ENCODE assay signal across 34 cellular contexts in the genomic region with DNA sequence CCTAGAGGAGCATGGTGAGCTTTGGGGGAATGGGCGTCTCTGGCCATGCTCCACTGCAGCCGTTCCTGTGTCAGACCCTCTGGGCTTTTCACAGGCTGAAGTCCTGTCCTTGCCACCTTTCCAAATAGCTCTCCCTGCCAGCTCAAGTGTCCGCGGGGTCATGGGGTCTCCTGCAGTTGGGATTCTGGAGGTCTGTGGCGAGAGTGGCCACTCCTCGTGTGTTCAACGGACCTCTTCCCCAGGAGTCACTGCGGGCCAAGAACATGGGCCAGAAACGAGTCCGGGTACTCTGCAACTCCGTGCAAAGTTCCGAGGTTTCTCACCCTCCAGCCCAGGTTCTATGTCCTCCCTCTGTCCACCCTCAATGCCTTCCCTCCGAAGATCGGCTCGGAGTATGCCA. TPM values are rescaled to one million over a fixed set of nuclear protein-coding genes. Genes with fewer than 3 reads are reported as not detected.
"Had no signal": no experiment of that assay in that cellular context is flagged by ENCODE, and none has a peak within 500 bp of the region (broad histone marks: within the 10 kb centered on the region; RNA-seq: fewer than 3 reads in every experiment).

No MANE protein-coding gene starts in this region.

- H3K4me3 ChIP-seq: stomach, suprapubic skin, testis, thoracic aorta, thyroid gland, tibial artery, tibial nerve, transverse colon, upper lobe of left lung, upper lobe of right lung, uterus, vagina had no signal

- H3K36me3 ChIP-seq: stomach, suprapubic skin, thoracic aorta, thyroid gland, tibial artery, tibial nerve, transverse colon, upper lobe of left lung, upper lobe of right lung, uterus, vagina had no signal

- H3K9me3 Mint-ChIP-seq: stimulated activated effector memory CD8-positive, alpha-beta T cell treated with anti-CD3 and anti-CD28 coated beads, Interleukin-12 subunit alpha, Interleukin-12 subunit beta, amount 100 ng/mL, for 72 hours; stimulated activated memory B cell treated with anti-CD40 and anti-IgM and Interleukin-4, amounts not matched to agents 10 μg/mL and 1 μg/mL and 100 μg/mL, for 72 hours; stimulated activated naive CD8-positive, alpha-beta T cell treated with anti-CD3 and anti-CD28 coated beads, Interleukin-15, amount 100 ng/mL, for 72 hours; stimulated activated naive CD8-positive, alpha-beta T cell treated with anti-CD3 and anti-CD28 coated beads, Interleukin-15, Interleukin-2, amounts not matched to agents 100 ng/mL and 50 ng/mL, for 24 hours; type B pancreatic cell had no signal

- DNase-seq: stimulated activated CD4-positive, alpha-beta T cell treated with anti-CD3 and anti-CD28 coated beads, Interleukin-2, amount 100 ng/mL, for 48 hours; stimulated activated CD4-positive, alpha-beta T cell treated with anti-CD3 and anti-CD28 coated beads, Interleukin-4, amount 100 ng/mL, for 1 hour; stimulated activated CD4-positive, alpha-beta T cell treated with anti-CD3 and anti-CD28 coated beads, Interleukin-4, amount 100 ng/mL, for 24 hours; stimulated activated CD4-positive, alpha-beta T cell treated with anti-CD3 and anti-CD28 coated beads, Interleukin-4, amount 100 ng/mL, for 4 hours; stimulated activated CD8-positive, alpha-beta memory T cell treated with anti-CD3 and anti-CD28 coated beads, Interleukin-4, amount 100 ng/mL, for 48 hours; stimulated activated naive B cell treated with anti-CD40 and anti-IgM and Interleukin-4, amounts not matched to agents 10 μg/mL and 1 μg/mL and 100 μg/mL, for 72 hours; stimulated activated naive CD4-positive, alpha-beta T cell; stimulated activated naive CD4-positive, alpha-beta T cell treated with Interleukin-2 at 50 U/mL for 16 hours; stimulated activated naive CD8-positive, alpha-beta T cell treated with anti-CD3 and anti-CD28 coated beads, Interleukin-15, amount 100 ng/mL, for 72 hours; stimulated activated naive CD8-positive, alpha-beta T cell treated with anti-CD3 and anti-CD28 coated beads, Interleukin-15, Interleukin-2, amounts not matched to agents 100 U/mL and 50 U/mL, for 24 hours; stomach; substantia nigra; testis; thyroid gland; tibial artery; transverse colon; trophoblast cell; upper lobe of right lung; uterus had no signal

- H3K4me3 Mint-ChIP-seq: stimulated activated effector memory CD8-positive, alpha-beta T cell treated with anti-CD3 and anti-CD28 coated beads, Interleukin-12 subunit alpha, Interleukin-12 subunit beta, amount 100 ng/mL, for 72 hours; stimulated activated memory B cell treated with anti-CD40 and anti-IgM and Interleukin-4, amounts not matched to agents 10 μg/mL and 1 μg/mL and 100 μg/mL, for 72 hours; stimulated activated naive B cell treated with anti-CD40 and anti-IgM and Interleukin-4, amounts not matched to agents 10 μg/mL and 1 μg/mL and 100 μg/mL, for 72 hours; stimulated activated naive CD8-positive, alpha-beta T cell treated with anti-CD3 and anti-CD28 coated beads, Interleukin-15, amount 100 ng/mL, for 72 hours; stimulated activated naive CD8-positive, alpha-beta T cell treated with anti-CD3 and anti-CD28 coated beads, Interleukin-15, Interleukin-2, amounts not matched to agents 100 ng/mL and 50 ng/mL, for 24 hours; type B pancreatic cell had no signal

- ATAC-seq: stimulated activated effector memory CD8-positive, alpha-beta T cell treated with anti-CD3 and anti-CD28 coated beads, Interleukin-12 subunit alpha, Interleukin-12 subunit beta, amount 100 ng/mL, for 72 hours; stimulated activated naive B cell treated with anti-CD40 and anti-IgM and Interleukin-4, amounts not matched to agents 10 μg/mL and 1 μg/mL and 100 μg/mL, for 72 hours; stimulated activated naive CD8-positive, alpha-beta T cell treated with anti-CD3 and anti-CD28 coated beads, Interleukin-15, amount 100 ng/mL, for 72 hours; stimulated activated naive CD8-positive, alpha-beta T cell treated with anti-CD3 and anti-CD28 coated beads, Interleukin-15, Interleukin-2, amounts not matched to agents 100 U/mL and 50 U/mL, for 24 hours; upper lobe of right lung had no signal

- H3K36me3 Mint-ChIP-seq: stimulated activated effector memory CD8-positive, alpha-beta T cell treated with anti-CD3 and anti-CD28 coated beads, Interleukin-12 subunit alpha, Interleukin-12 subunit beta, amount 100 ng/mL, for 72 hours; stimulated activated memory B cell treated with anti-CD40 and anti-IgM and Interleukin-4, amounts not matched to agents 10 μg/mL and 1 μg/mL and 100 μg/mL, for 72 hours; stimulated activated naive B cell treated with anti-CD40 and anti-IgM and Interleukin-4, amounts not matched to agents 10 μg/mL and 1 μg/mL and 100 μg/mL, for 72 hours; type B pancreatic cell had no signal

- H3K27ac Mint-ChIP-seq: stimulated activated effector memory CD8-positive, alpha-beta T cell treated with anti-CD3 and anti-CD28 coated beads, Interleukin-12 subunit alpha, Interleukin-12 subunit beta, amount 100 ng/mL, for 72 hours; stimulated activated memory B cell treated with anti-CD40 and anti-IgM and Interleukin-4, amounts not matched to agents 10 μg/mL and 1 μg/mL and 100 μg/mL, for 72 hours; stimulated activated naive B cell treated with anti-CD40 and anti-IgM and Interleukin-4, amounts not matched to agents 10 μg/mL and 1 μg/mL and 100 μg/mL, for 72 hours; stimulated activated naive CD8-positive, alpha-beta T cell treated with anti-CD3 and anti-CD28 coated beads, Interleukin-15, Interleukin-2, amounts not matched to agents 100 ng/mL and 50 ng/mL, for 24 hours; type B pancreatic cell had no signal

- H3K4me1 ChIP-seq: stomach, suprapubic skin, testis, thyroid gland, tibial artery, tibial nerve, transverse colon, upper lobe of left lung, upper lobe of right lung, uterus, vagina had no signal

- H3K4me1 Mint-ChIP-seq: stimulated activated effector memory CD8-positive, alpha-beta T cell treated with anti-CD3 and anti-CD28 coated beads, Interleukin-12 subunit alpha, Interleukin-12 subunit beta, amount 100 ng/mL, for 72 hours; stimulated activated memory B cell treated with anti-CD40 and anti-IgM and Interleukin-4, amounts not matched to agents 10 μg/mL and 1 μg/mL and 100 μg/mL, for 72 hours; stimulated activated naive B cell treated with anti-CD40 and anti-IgM and Interleukin-4, amounts not matched to agents 10 μg/mL and 1 μg/mL and 100 μg/mL, for 72 hours; stimulated activated naive CD8-positive, alpha-beta T cell treated with anti-CD3 and anti-CD28 coated beads, Interleukin-15, amount 100 ng/mL, for 72 hours had no signal

- H3K27me3 ChIP-seq: suprapubic skin, testis, thyroid gland, tibial artery, tibial nerve, transverse colon, upper lobe of left lung, upper lobe of right lung, uterus, vagina had no signal

- FAIRE-seq: urothelium cell line had no signal

- H3K27ac ChIP-seq: stomach, suprapubic skin, testis, thoracic aorta, thyroid gland, tibial artery, tibial nerve, transverse colon, upper lobe of left lung, upper lobe of right lung, uterus, vagina had no signal

- H3K9me3 ChIP-seq: testis, thoracic aorta, thyroid gland, tibial artery, tibial nerve, transverse colon, upper lobe of left lung, upper lobe of right lung, uterus, vagina had no signal

RNA-seq across cellular contexts. Expression of a gene that starts 4.7 kb away (rescaled TPM):
- total RNA-seq: stomach, subcutaneous adipose tissue, suprapubic skin, temporal lobe, testis, thoracic aorta, thyroid gland, tibial nerve, transverse colon, upper lobe of left lung, upper lobe of right lung, ureter, urinary bladder, uterus, vagina had no signal
- polyA plus RNA-seq: stomach, thymus, urinary bladder had no signal

RNA-seq across cellular contexts. Expression of a gene that starts 16.8 kb away (rescaled TPM):
- total RNA-seq: stomach, subcutaneous adipose tissue, suprapubic skin, thoracic aorta, thyroid gland, tibial nerve, transverse colon, upper lobe of right lung, ureter, urinary bladder, uterus, vagina had no signal
- polyA plus RNA-seq: stomach, urinary bladder had no signal

RNA-seq across cellular contexts. Expression of a gene that starts 25.4 kb away (rescaled TPM):
- total RNA-seq: stomach, subcutaneous adipose tissue, suprapubic skin, temporal lobe, thoracic aorta, thyroid gland, tibial nerve, transverse colon, upper lobe of left lung, upper lobe of right lung, ureter, urinary bladder, uterus, vagina had no signal
- polyA plus RNA-seq: stomach, urinary bladder had no signal

RNA-seq across cellular contexts. Expression of a gene that starts 37.5 kb away (rescaled TPM):
- total RNA-seq: stomach, subcutaneous adipose tissue, suprapubic skin, temporal lobe, testis, thoracic aorta, thyroid gland, tibial nerve, transverse colon, upper lobe of left lung, upper lobe of right lung, ureter, urinary bladder, uterus, vagina had no signal
- polyA plus RNA-seq: stomach, thymus, urinary bladder had no signal
